In the genomic region with DNA sequence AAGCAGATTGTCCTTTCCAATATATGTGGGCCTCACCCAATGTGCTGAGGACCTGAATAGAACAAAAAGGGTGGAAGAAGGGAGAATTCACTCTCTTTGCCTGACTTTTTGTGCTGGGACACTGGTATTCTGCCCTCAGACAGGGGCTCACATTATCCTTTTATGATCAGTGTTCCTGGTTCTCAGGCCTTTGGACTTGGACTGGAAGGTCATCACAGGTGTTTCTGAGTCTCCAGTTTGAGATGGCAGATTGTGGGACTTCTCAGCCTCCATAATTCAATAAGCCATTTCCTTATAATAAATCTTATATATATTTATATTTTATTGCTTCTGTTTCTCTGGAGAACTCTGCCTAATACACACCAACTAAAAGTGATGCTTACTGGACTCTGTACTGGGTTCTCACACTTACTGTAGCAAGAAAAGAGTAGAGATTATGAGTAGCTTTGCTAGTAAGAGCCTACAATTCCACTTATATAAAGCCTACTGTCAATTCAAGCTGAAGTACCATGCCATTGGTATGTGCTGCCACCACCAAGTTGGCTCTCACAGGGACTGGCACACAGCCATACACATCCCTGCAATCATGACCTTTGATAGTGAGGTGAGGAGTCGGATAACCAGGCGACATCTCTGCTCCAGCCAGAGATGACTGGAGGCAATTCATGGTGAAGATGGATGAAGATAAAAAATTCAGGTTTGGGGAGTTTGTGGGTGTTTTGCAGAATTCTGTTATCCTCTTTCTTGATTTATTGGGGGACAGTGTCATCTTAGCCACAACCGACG, we compare ENCODE assay signal across 11 cellular contexts.
"Had no signal": no experiment of that assay in that cellular context is flagged by ENCODE, and none has a peak within 500 bp of the region (broad histone marks: within the 10 kb centered on the region; RNA-seq: fewer than 3 reads in every experiment).

No MANE protein-coding gene starts in this region.

- H3K36me3 ChIP-seq: stomach had no signal

- H3K36me3 Mint-ChIP-seq: natural killer cell had no signal

- ATAC-seq: effector memory CD8-positive, alpha-beta T cell; foreskin keratinocyte; left colon; natural killer cell had no signal

- H3K9me3 ChIP-seq: testis had no signal

- H3K27ac ChIP-seq: foreskin keratinocyte, stomach, testis had no signal

- H3K4me3 ChIP-seq: stomach, testis had no signal

- H3K9me3 Mint-ChIP-seq: effector memory CD8-positive, alpha-beta T cell; natural killer cell had no signal

- H3K4me3 Mint-ChIP-seq: effector memory CD8-positive, alpha-beta T cell; natural killer cell had no signal

- DNase-seq: activated naive CD4-positive, alpha-beta T cell treated with Interleukin-2 at 50 U/mL for 16 hours; activated T-cell treated with anti-CD3 and anti-CD28 coated beads for 4 hours; anterior cingulate cortex; cerebellar nuclear complex; dermis blood vessel endothelial cell; effector memory CD8-positive, alpha-beta T cell; foreskin keratinocyte; left colon; natural killer cell; stomach; testis had no signal

- H3K27me3 ChIP-seq: foreskin keratinocyte, stomach, testis had no signal

- H3K27ac Mint-ChIP-seq: effector memory CD8-positive, alpha-beta T cell; natural killer cell had no signal

- H3K4me1 ChIP-seq: stomach, testis had no signal

- H3K27me3 Mint-ChIP-seq: effector memory CD8-positive, alpha-beta T cell had no signal

- H3K4me1 Mint-ChIP-seq: natural killer cell had no signal
